In the genomic region with DNA sequence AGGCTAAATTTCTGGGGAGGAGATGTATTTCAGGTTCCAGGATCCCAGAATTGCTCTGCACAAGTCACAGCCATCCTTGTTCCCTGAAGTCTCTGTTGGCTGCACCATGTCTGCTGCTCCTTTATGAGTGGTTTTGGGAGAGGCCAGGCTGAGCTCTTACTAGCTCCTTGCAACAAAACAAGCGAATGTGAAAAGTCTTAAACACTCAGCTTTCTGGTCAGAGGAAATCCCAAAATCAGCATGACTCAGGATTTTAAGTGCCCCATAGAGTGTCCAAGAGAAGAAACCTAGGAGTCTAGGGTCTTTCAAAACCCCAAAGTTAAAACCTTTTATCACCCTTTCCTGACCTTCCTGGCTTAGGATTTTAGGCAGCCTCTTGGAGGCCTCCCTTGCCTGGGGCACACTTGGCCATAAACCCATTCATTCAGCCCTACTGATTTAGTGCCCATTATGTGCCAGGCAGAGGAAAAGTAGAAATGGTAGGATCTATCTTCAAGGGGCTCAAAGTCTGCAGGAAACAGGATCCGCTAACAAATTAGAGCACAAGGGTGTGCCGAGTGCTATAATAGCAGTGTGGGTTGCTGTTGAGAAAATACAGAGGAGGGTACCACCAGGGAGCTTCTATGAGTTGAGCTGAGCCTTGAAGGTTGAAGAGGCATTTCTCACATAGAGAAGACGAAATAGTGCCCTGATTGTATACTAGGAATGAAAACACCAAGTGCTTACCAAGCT, we compare ENCODE assay signal across 11 cellular contexts. TPM values are rescaled to one million over a fixed set of nuclear protein-coding genes. Genes with fewer than 3 reads are reported as not detected.
A peak's percentile ranks its signal among the peaks of the same experiment; 100 is the strongest.
DNase-seq lines count a peak whose midpoint lies in the region; ATAC-seq, FAIRE-seq and TF ChIP-seq lines count a peak whose summit lies in the region.
"Had no signal": no experiment of that assay in that cellular context is flagged by ENCODE, and none has a peak within 500 bp of the region (broad histone marks: within the 10 kb centered on the region; RNA-seq: fewer than 3 reads in every experiment).

No MANE protein-coding gene starts in this region.

- H3K9ac ChIP-seq in DND-41 (ENCODE audit: low read depth, low read length): peak overlapping the region; percentile 73

- no peaks in the 10 kb centered on the region for H3K79me2 ChIP-seq in DND-41 (ENCODE audit: insufficient read depth, low read length)

- peaks cover 14% of the 10 kb centered on the region for H3K27me3 ChIP-seq in DND-41 (ENCODE audit: insufficient read depth, low read length, poor library complexity)

- H2AFZ ChIP-seq in DND-41 (ENCODE audit: low read depth, low read length): peak overlapping the region; percentile 61

- peak overlapping the region in 1 of 2 experiments; percentile 61; a peak in 2 of 4 replicates for H3K4me3 ChIP-seq in DND-41 (ENCODE audit: low read depth in 1 of 2, low read length in 2 of 2)

- H3K4me1 ChIP-seq in DND-41 (ENCODE audit: insufficient read depth, low read length): peaks cover 14% of the 10 kb centered on the region
- H3K4me1 ChIP-seq: prostate gland had no signal

- H3K36me3 Mint-ChIP-seq in T-helper 17 cell (ENCODE audit: low read depth): no peaks in the 10 kb centered on the region

- H3K4me2 ChIP-seq in DND-41 (ENCODE audit: insufficient read depth, low read length): peak overlapping the region; percentile 80

- H3K36me3 ChIP-seq in DND-41 (ENCODE audit: insufficient read depth, low read length): no peaks in the 10 kb centered on the region
- H3K36me3 ChIP-seq: prostate gland had no signal

- ATAC-seq in DND-41 (ENCODE audit: insufficient read depth, low read depth): no peak
- ATAC-seq in T-helper 17 cell: no peak
- no peak for ATAC-seq in HG03439 (IDR thresholded peaks at IDR 0.05; ENCODE audit: unreplicated experiment)

- H3K9me3 ChIP-seq in DND-41 (ENCODE audit: insufficient read depth, low read length, severe bottlenecking): no peaks in the 10 kb centered on the region
- no peaks in the 10 kb centered on the region for H3K9me3 ChIP-seq in T-helper 17 cell (ENCODE audit: control insufficient read depth, low read length, poor library complexity, severe bottlenecking)
- H3K9me3 ChIP-seq: prostate gland had no signal

- peak overlapping the region; percentile 4 for H3K27ac Mint-ChIP-seq in T-helper 17 cell

- no peak for FAIRE-seq in frontal cortex (lab: Jason Lieb, UNC)

- H3K4me3 Mint-ChIP-seq in T-helper 17 cell: peak overlapping the region; percentile 92

- H3K4me1 Mint-ChIP-seq in T-helper 17 cell: peaks cover 9% of the 10 kb centered on the region

- H3K27ac ChIP-seq in 22Rv1: peak overlapping the region; percentile 26; the same call in 1 of the 2 replicates
- H3K27ac ChIP-seq in DND-41 (ENCODE audit: low read length): no peak overlapping the region

- TF ChIP-seq CTCF in 22Rv1 (IDR thresholded peaks at IDR 0.05): no peak
- TF ChIP-seq CTCF in DND-41 (IDR thresholded peaks at IDR 0.05; ENCODE audit: borderline replicate concordance, extremely low read depth, low read length, poor library complexity, severe bottlenecking): no peak

- H3K27me3 Mint-ChIP-seq in T-helper 17 cell: no peaks in the 10 kb centered on the region

- DNase-seq in DND-41 (no peak), T-helper 17 cell (no peak), fibroblast of gingiva (ENCODE audit: low read depth) (peak; percentile 73), frontal cortex (ENCODE audit: low spot score in 2 of 2) (no peak)
- no peak for DNase-seq in NK-92 treated with Interleukin-12 subunit alpha and Interleukin-12 subunit beta, amount 100 ng/mL, for 24 hours (lab: John Stamatoyannopoulos, UW)
- no peak for DNase-seq in stimulated activated naive CD4-positive, alpha-beta T cell (lab: John Stamatoyannopoulos, UW)
- DNase-seq: activated CD4-positive, alpha-beta T cell treated with anti-CD3 and anti-CD28 coated beads for 4 hours; DMS79 treated with DMSO at 0.1 percent for 48 hours had no signal

- H4K20me1 ChIP-seq in DND-41 (ENCODE audit: insufficient read depth, low read length): no peaks in the 10 kb centered on the region

RNA-seq across cellular contexts. Expression of a gene that starts 36.9 kb away (rescaled TPM):
- total RNA-seq in T-helper 17 cell (not detected), frontal cortex (not detected)

RNA-seq across cellular contexts. Expression of a gene that starts 57.1 kb away (rescaled TPM):
- 10 to 100 TPM; 15.5 to 19.0 TPM for total RNA-seq in T-helper 17 cell
- 33.0 TPM for total RNA-seq in frontal cortex

RNA-seq across cellular contexts. Expression of a gene that starts 58.5 kb away (rescaled TPM):
- not detected for total RNA-seq in T-helper 17 cell
- not detected for total RNA-seq in frontal cortex

RNA-seq across cellular contexts. Expression of a gene that starts 60.0 kb away (rescaled TPM):
- 1 to 10 TPM; 5.5 to 6.0 TPM for total RNA-seq in T-helper 17 cell
- total RNA-seq in frontal cortex: 0.41 TPM
